Comparison of ENCODE assay signal across 21 cellular contexts in the genomic region with DNA sequence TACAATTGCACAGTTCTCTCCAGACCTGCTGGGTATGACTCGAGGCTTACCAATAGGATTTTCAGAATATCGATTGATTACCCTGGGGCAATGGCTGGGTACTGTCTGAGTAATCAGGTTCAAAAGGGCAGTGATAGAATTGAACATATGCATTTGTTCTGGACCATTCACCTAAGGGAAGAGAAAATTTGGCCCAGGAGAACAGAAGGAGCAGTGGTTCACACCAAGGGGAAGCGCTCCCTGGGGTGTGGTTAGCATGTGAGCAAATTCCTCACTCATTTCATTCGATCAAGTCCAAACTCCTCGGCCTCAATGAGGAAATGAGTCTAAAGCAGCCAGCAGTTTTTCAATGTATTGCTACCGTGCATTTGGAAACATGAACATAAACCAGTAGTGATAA. TPM values are rescaled to one million over a fixed set of nuclear protein-coding genes. Genes with fewer than 3 reads are reported as not detected.
"Had no signal": no experiment of that assay in that cellular context is flagged by ENCODE, and none has a peak within 500 bp of the region (broad histone marks: within the 10 kb centered on the region; RNA-seq: fewer than 3 reads in every experiment).

No MANE protein-coding gene starts in this region.

- ATAC-seq: body of pancreas; lower lobe of right lung; right cardiac atrium; stimulated activated naive CD8-positive, alpha-beta T cell treated with anti-CD3 and anti-CD28 coated beads, Interleukin-15, Interleukin-2, amounts not matched to agents 100 U/mL and 50 U/mL, for 24 hours had no signal

- H3K9me3 Mint-ChIP-seq: activated CD4-positive, alpha-beta memory T cell treated with anti-CD3 and anti-CD28 coated beads for 36 hours; activated naive CD8-positive, alpha-beta T cell treated with anti-CD3 and anti-CD28 coated beads, Interleukin-2, amount 10 ng/mL, durations not matched to agents 7 days and 5 days; activated T-helper 2 cell treated with anti-CD3 and anti-CD28 coated beads, Interferon-gamma antibody, Interleukin-2, Interleukin-4, amounts not matched to agents 10 μg/mL and 5 μg/mL and 100 μg/mL, durations not matched to agents 14 hours and 24 hours and 36 hours; T-helper 1 cell treated with Interleukin-12 subunit alpha and Interleukin-12 subunit beta and Interleukin-4 antibody, amounts not matched to agents 30 μg/mL and 1 μg/mL, for 36 hours had no signal

- H3K9me3 ChIP-seq: body of pancreas, esophagus squamous epithelium, lower lobe of right lung, prostate gland, vagina had no signal

- H3K36me3 ChIP-seq: esophagus squamous epithelium, lower lobe of right lung, prostate gland, tibial nerve, vagina, WERI-Rb-1 had no signal

- H3K27me3 ChIP-seq: body of pancreas, esophagus squamous epithelium, vagina had no signal

- H3K4me3 ChIP-seq: body of pancreas, esophagus squamous epithelium, lower lobe of right lung, prostate gland, tibial nerve, vagina had no signal

- H3K27ac Mint-ChIP-seq: activated CD4-positive, alpha-beta memory T cell treated with anti-CD3 and anti-CD28 coated beads for 36 hours; activated naive CD8-positive, alpha-beta T cell treated with anti-CD3 and anti-CD28 coated beads, Interleukin-2, amount 10 ng/mL, durations not matched to agents 7 days and 5 days; activated T-helper 2 cell treated with anti-CD3 and anti-CD28 coated beads, Interferon-gamma antibody, Interleukin-2, Interleukin-4, amounts not matched to agents 10 μg/mL and 5 μg/mL and 100 μg/mL, durations not matched to agents 14 hours and 24 hours and 36 hours; naive B cell; T-helper 1 cell treated with Interleukin-12 subunit alpha and Interleukin-12 subunit beta and Interleukin-4 antibody, amounts not matched to agents 30 μg/mL and 1 μg/mL, for 36 hours had no signal

- H3K36me3 Mint-ChIP-seq: activated CD4-positive, alpha-beta memory T cell treated with anti-CD3 and anti-CD28 coated beads for 36 hours; activated naive CD8-positive, alpha-beta T cell treated with anti-CD3 and anti-CD28 coated beads, Interleukin-2, amount 10 ng/mL, durations not matched to agents 7 days and 5 days; naive B cell had no signal

- DNase-seq: activated CD4-positive, alpha-beta memory T cell treated with anti-CD3 and anti-CD28 coated beads for 36 hours; activated naive CD4-positive, alpha-beta T cell treated with Interleukin-2 at 50 U/mL for 16 hours; activated naive CD8-positive, alpha-beta T cell treated with anti-CD3 and anti-CD28 coated beads, Interleukin-2, amount 10 ng/mL, durations not matched to agents 7 days and 5 days; activated T-cell treated with anti-CD3 and anti-CD28 coated beads, Interleukin-2, amount 50 U/mL, for 1 hour; body of pancreas; central memory CD4-positive, alpha-beta T cell; cortex of kidney; esophagus squamous epithelium; lower lobe of right lung; midbrain; naive B cell; right cardiac atrium; stimulated activated naive CD8-positive, alpha-beta T cell treated with anti-CD3 and anti-CD28 coated beads, Interleukin-15, Interleukin-2, amounts not matched to agents 100 U/mL and 50 U/mL, for 24 hours; substantia nigra; WERI-Rb-1 had no signal

- H3K27me3 Mint-ChIP-seq: activated naive CD8-positive, alpha-beta T cell treated with anti-CD3 and anti-CD28 coated beads, Interleukin-2, amount 10 ng/mL, durations not matched to agents 7 days and 5 days; naive B cell had no signal

- H3K4me3 Mint-ChIP-seq: activated CD4-positive, alpha-beta memory T cell treated with anti-CD3 and anti-CD28 coated beads for 36 hours; activated naive CD8-positive, alpha-beta T cell treated with anti-CD3 and anti-CD28 coated beads, Interleukin-2, amount 10 ng/mL, durations not matched to agents 7 days and 5 days; naive B cell; neural crest cell; T-helper 1 cell treated with Interleukin-12 subunit alpha and Interleukin-12 subunit beta and Interleukin-4 antibody, amounts not matched to agents 30 μg/mL and 1 μg/mL, for 36 hours had no signal

- H3K4me1 Mint-ChIP-seq: activated naive CD8-positive, alpha-beta T cell treated with anti-CD3 and anti-CD28 coated beads, Interleukin-2, amount 10 ng/mL, durations not matched to agents 7 days and 5 days; neural crest cell had no signal

- H3K4me1 ChIP-seq: body of pancreas, lower lobe of right lung, prostate gland, tibial nerve, vagina had no signal

- H3K27ac ChIP-seq: body of pancreas, esophagus squamous epithelium, lower lobe of right lung, prostate gland, tibial nerve, vagina, WERI-Rb-1 had no signal

RNA-seq across cellular contexts. Expression of a gene that starts 55.6 kb away (rescaled TPM):
- total RNA-seq: activated CD4-positive, alpha-beta memory T cell treated with anti-CD3 and anti-CD28 coated beads for 36 hours; activated naive CD8-positive, alpha-beta T cell treated with anti-CD3 and anti-CD28 coated beads, Interleukin-2, amount 10 ng/mL, durations not matched to agents 7 days and 5 days; activated T-helper 2 cell treated with anti-CD3 and anti-CD28 coated beads, Interferon-gamma antibody, Interleukin-2, Interleukin-4, amounts not matched to agents 10 μg/mL and 5 μg/mL and 100 μg/mL, durations not matched to agents 14 hours and 24 hours and 36 hours had no signal
